14 cellular contexts compared by ENCODE assay signal in the genomic region with DNA sequence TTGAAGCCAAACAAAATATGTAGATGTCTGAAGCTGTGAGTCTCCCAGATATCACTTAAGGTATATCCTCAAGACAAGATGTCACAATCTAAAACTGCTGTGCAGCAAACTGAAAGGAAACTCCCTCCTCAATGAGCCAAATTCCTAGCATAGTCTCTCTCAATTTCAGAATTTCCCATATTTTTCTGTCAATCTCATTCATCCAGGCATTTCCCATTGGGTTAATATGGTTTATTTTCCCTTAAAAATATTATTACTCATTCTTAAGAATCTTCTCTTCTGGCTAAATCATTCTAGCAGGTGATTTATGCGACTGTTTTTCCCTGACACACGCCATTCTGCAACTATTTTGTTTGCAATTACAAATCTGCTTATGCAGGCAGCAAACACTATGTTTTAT.
"Had no signal": no experiment of that assay in that cellular context is flagged by ENCODE, and none has a peak within 500 bp of the region (broad histone marks: within the 10 kb centered on the region; RNA-seq: fewer than 3 reads in every experiment).

No MANE protein-coding gene starts in this region.

- DNase-seq: activated CD4-positive, alpha-beta T cell treated with anti-CD3 and anti-CD28 coated beads for 48 hours; activated CD8-positive, alpha-beta T cell treated with anti-CD3 and anti-CD28 coated beads for 36 hours; activated effector memory CD4-positive, alpha-beta T cell treated with anti-CD3 and anti-CD28 coated beads, Interleukin-2, amount 50 U/mL, for 16 hours; activated T-cell treated with anti-CD3 and anti-CD28 coated beads, Interleukin-2, amount 50 U/mL, for 4 hours; amniotic stem cell; foreskin keratinocyte; glutamatergic neuron; kidney glomerular epithelial cell; mesendoderm; occipital lobe; right lobe of liver; T-helper 17 cell had no signal

- ATAC-seq: activated CD8-positive, alpha-beta T cell treated with anti-CD3 and anti-CD28 coated beads for 36 hours; activated T-cell treated with anti-CD3 and anti-CD28 coated beads, Interleukin-2, amount 50 U/mL, for 4 hours; esophagus mucosa; foreskin keratinocyte; right lobe of liver; T-helper 17 cell; WTC11 had no signal
